In genomic region chr2:47323009-47323821, GRCh38 we compare ENCODE assay signal across 1 cellular context.
TF ChIP-seq lines count a peak whose summit lies in the region.

No MANE protein-coding gene starts in this region.

TF ChIP-seq in IMR-90, 13 proteins besides CTCF, POLR2A, EP300 and RAD21 (continued from another document):
- TF ChIP-seq MAFK (IDR thresholded peaks at IDR 0.05; ENCODE audit: low read depth, low read length) (no peak), CHD1 (IDR thresholded peaks at IDR 0.05; ENCODE audit: low read depth, low read length) (peak; percentile 66; the same call in 1 of the 2 replicates), MXI1 (IDR thresholded peaks at IDR 0.05; ENCODE audit: borderline replicate concordance, low read depth, low read length) (0 out of 2 replicates have a peak, but pooled peaks have one; percentile 12), FOS (IDR thresholded peaks at IDR 0.05; ENCODE audit: low read depth, low read length) (no peak)
